ENCODE assay signal across 20 cellular contexts in genomic region chr12:108498136-108498535, GRCh38. TPM values are rescaled to one million over a fixed set of nuclear protein-coding genes. Genes with fewer than 3 reads are reported as not detected.
DNase-seq lines count a peak whose midpoint lies in the region; ATAC-seq and TF ChIP-seq lines count a peak whose summit lies in the region.
"Had no signal": no experiment of that assay in that cellular context is flagged by ENCODE, and none has a peak within 500 bp of the region (broad histone marks: within the 10 kb centered on the region; RNA-seq: fewer than 3 reads in every experiment).

No MANE protein-coding gene starts in this region.

- POLR2A ChIA-PET in Panc1 (lab: Charles Lee) = no interaction called here

- no peaks in the 10 kb centered on the region for H3K36me3 ChIP-seq in Panc1 (ENCODE audit: control insufficient read depth, insufficient read depth, low read length)
- H3K36me3 ChIP-seq: BE2C; BLaER1 treated with 17β-estradiol and CSF1 and Interleukin-3, amounts not matched to agents 10 nM and 100 nM had no signal

- no peak overlapping the region for H3K4me3 Mint-ChIP-seq in neural crest cell
- H3K4me3 Mint-ChIP-seq: CD4-positive, alpha-beta T cell; CD8-positive, alpha-beta memory T cell; H9 had no signal

- CTCF ChIA-PET in Panc1 (lab: Charles Lee) = no interaction called here

- peaks cover 6% of the 10 kb centered on the region for H3K9me3 Mint-ChIP-seq in neural crest cell

- H3K4me1 Mint-ChIP-seq in neural crest cell = no peaks in the 10 kb centered on the region
- H3K4me1 Mint-ChIP-seq: CD14-positive monocyte; CD8-positive, alpha-beta memory T cell; H9 had no signal

- peak; percentile 42; the same call in 1 of the 2 replicates for ATAC-seq in Panc1
- ATAC-seq in HG02571 (IDR thresholded peaks at IDR 0.05; ENCODE audit: unreplicated experiment) = no peak
- ATAC-seq: A549, HCT116 had no signal

- peak overlapping the region; percentile 35 for H3K27ac Mint-ChIP-seq in neural crest cell (ENCODE audit: unreplicated experiment)
- H3K27ac Mint-ChIP-seq: CD14-positive monocyte; CD4-positive, alpha-beta T cell; CD8-positive, alpha-beta memory T cell; H9 had no signal

- peaks cover 3% of the 10 kb centered on the region for H3K36me3 Mint-ChIP-seq in neural crest cell (ENCODE audit: low read depth)
- H3K36me3 Mint-ChIP-seq: CD14-positive monocyte had no signal

- BruUV-seq in Panc1 (replicated peaks; lab: Mats Ljungman, UMichigan) = no TSS peak

- intact Hi-C loops in Panc1 (cut with micrococcal nuclease; ENCODE audit: unreplicated experiment) = no loop called here

- peaks cover 3% of the 10 kb centered on the region; the same call in 1 of the 2 replicates for H3K4me1 ChIP-seq in Panc1 (ENCODE audit: control insufficient read depth, insufficient read depth, low read length)
- H3K4me1 ChIP-seq: A549; BE2C; BLaER1 treated with 17β-estradiol and CSF1 and Interleukin-3, amounts not matched to agents 10 nM and 100 nM had no signal

- DNase-seq in HT1080 (ENCODE audit: low read depth) (peak; percentile 53), Panc1 (ENCODE audit: low read depth, low spot score) (no peak), neural crest cell (ENCODE audit: low read depth, low spot score) (no peak), NCI-H1092 (lab: John Stamatoyannopoulos, UW) (no peak), DMS79 treated with DMSO at 0.1 percent for 48 hours (lab: John Stamatoyannopoulos, UW) (no peak)
- DNase-seq: 8988T; ACHN; AML-193; BE2C; CD4-positive, alpha-beta T cell; CD8-positive, alpha-beta memory T cell; DMS 273 treated with DMSO at 0.1 percent for 48 hours; DMS79; GM23248; H9 had no signal

- no peaks in the 10 kb centered on the region; the same call in 1 of the 2 replicates for H3K27me3 ChIP-seq in Panc1 (ENCODE audit: control insufficient read depth, insufficient read depth, low read length)
- H3K27me3 ChIP-seq: BLaER1 treated with 17β-estradiol and CSF1 and Interleukin-3, amounts not matched to agents 10 nM and 100 nM had no signal

- peaks cover 4% of the 10 kb centered on the region; the same call in 1 of the 2 replicates for H3K9me3 ChIP-seq in Panc1 (ENCODE audit: control insufficient read depth, insufficient read depth, low read depth, low read length)

- peaks cover 49% of the 10 kb centered on the region for H3K27me3 Mint-ChIP-seq in neural crest cell (ENCODE audit: low read depth)

- no peak for TF ChIP-seq CTCF in Panc1 (IDR thresholded peaks at IDR 0.05)
- TF ChIP-seq CTCF in neural crest cell (conservative IDR thresholded peaks at IDR 0.05) = no peak

- H3K4me3 ChIP-seq in Panc1 (ENCODE audit: low read depth in 2 of 2, low read length in 2 of 2) = no peak overlapping the region
- H3K4me3 ChIP-seq: A549; BLaER1 treated with 17β-estradiol and CSF1 and Interleukin-3, amounts not matched to agents 10 nM and 100 nM; GM23248 had no signal

- H3K27ac ChIP-seq in Panc1 (ENCODE audit: low read length) = no peak overlapping the region
- H3K27ac ChIP-seq: A549; BLaER1 treated with 17β-estradiol and CSF1 and Interleukin-3, amounts not matched to agents 10 nM and 100 nM; GM23248 had no signal

- in situ Hi-C loops in Panc1 (cut with HindIII; ENCODE audit: low pct_unique_long_range_greater_than_20kb, low sequenced_read_pairs) = no loop called here

RNA-seq across cellular contexts. Expression of gene FICD, which starts 16.9 kb away (rescaled TPM):
- 4.7 and 5.3 TPM in 2 replicates for total RNA-seq in HT1080 (2014; rRNA removed; shearing (Covaris generic))
- 2.3 and 4.0 TPM in 2 replicates for polyA plus RNA-seq in HT1080 (2015; cell fraction: cytosol; rRNA removed)
- polyA plus RNA-seq in HT1080 (2015; cell fraction: nucleus; rRNA removed) = 3.5 and 4.6 TPM in 2 replicates
- 10.1 TPM for total RNA-seq in Panc1 (2021; ENCODE audit: unreplicated experiment)
- 13.3 TPM for polyA plus RNA-seq in Panc1 (2012; ENCODE audit: insufficient read length)
- 2.9 and 3.4 TPM in 2 replicates for total RNA-seq in neural crest cell
